In genomic region chr4:3045500-3045850, GRCh38 we compare ENCODE assay signal across 10 cellular contexts. TPM values are rescaled to one million over a fixed set of nuclear protein-coding genes. Genes with fewer than 3 reads are reported as not detected.
DNase-seq lines count a peak whose midpoint lies in the region; ATAC-seq and TF ChIP-seq lines count a peak whose summit lies in the region.
"Had no signal": no experiment of that assay in that cellular context is flagged by ENCODE, and none has a peak within 500 bp of the region (broad histone marks: within the 10 kb centered on the region; RNA-seq: fewer than 3 reads in every experiment).

No MANE protein-coding gene starts in this region.

- DNase-seq in M059J (ENCODE audit: low read depth) (peak; percentile 65), Right ventricle myocardium superior (peak; percentile 79), COR-L47 (lab: John Stamatoyannopoulos, UW) (no peak), H9 (no peak)
- peak; percentile 78 for DNase-seq in activated CD8-positive, alpha-beta memory T cell treated with anti-CD3 and anti-CD28 coated beads, Interleukin-2, amount 50 U/mL, for 48 hours
- peak; percentile 51 to 67 for DNase-seq in stimulated activated CD8-positive, alpha-beta memory T cell treated with anti-CD3 and anti-CD28 coated beads, Interleukin-15, amount 100 ng/mL, for 48 hours (ENCODE audit: low read depth in 2 of 2)

- H3K9ac ChIP-seq in H9 (ENCODE audit: extremely low read depth, insufficient read length, low read length) = no peak overlapping the region

- H2BK12ac ChIP-seq in H9 (ENCODE audit: insufficient read length, low read depth, low read length) = no peak overlapping the region

- H3K27me3 Mint-ChIP-seq in H9 (ENCODE audit: low read depth) = no peaks in the 10 kb centered on the region

- no peak overlapping the region for H2BK120ac ChIP-seq in H9 (ENCODE audit: low read depth, low read length, poor library complexity, severe bottlenecking)

- no peaks in the 10 kb centered on the region for H3K9me3 Mint-ChIP-seq in H9

- no peak overlapping the region for H3K27ac Mint-ChIP-seq in H9

- H3K4me2 ChIP-seq in H9 (ENCODE audit: insufficient read depth, insufficient read length, low read length) = no peak overlapping the region

- H3K4me3 Mint-ChIP-seq in H9 = no peak overlapping the region

- H2AFZ ChIP-seq in H9 (ENCODE audit: low read length) = no peak overlapping the region

- no peaks in the 10 kb centered on the region for H3K9me3 ChIP-seq in H9 (ENCODE audit: control insufficient read depth, low read depth, low read length)

- WGBS in H9 (ENCODE audit: extremely low coverage, insufficient read length, low lambda C conversion rate) = no CpG with 5 or more reads among the region's 10 CpGs

- no peak overlapping the region for H2BK20ac ChIP-seq in H9 (ENCODE audit: low read depth, low read length, poor library complexity, severe bottlenecking)

- no peak overlapping the region for H2BK5ac ChIP-seq in H9 (ENCODE audit: insufficient read length, low read length)

- H3K4me1 Mint-ChIP-seq in H9 = peaks cover 21 to 22% of the 10 kb centered on the region in 2 experiments

- no peaks in the 10 kb centered on the region for H3K79me2 ChIP-seq in H9 (ENCODE audit: insufficient read depth, low read length)

- TF ChIP-seq CTCF in H9 (conservative IDR thresholded peaks at IDR 0.05) = no peak

- H3K23me2 ChIP-seq in H9 (ENCODE audit: insufficient read length, low read depth, low read length, poor library complexity, severe bottlenecking) = no peaks in the 10 kb centered on the region

- H3K23ac ChIP-seq in H9 (ENCODE audit: insufficient read length, low read depth, low read length) = no peak overlapping the region

- no peak for ATAC-seq in Right ventricle myocardium superior (ENCODE audit: poor library complexity)
- ATAC-seq in HG03280 (IDR thresholded peaks at IDR 0.05; ENCODE audit: unreplicated experiment) = no peak
- ATAC-seq in HG02973 (IDR thresholded peaks at IDR 0.05; ENCODE audit: unreplicated experiment) = no peak

- no peak overlapping the region for H4K91ac ChIP-seq in H9 (ENCODE audit: insufficient read length, low read depth, low read length)

- H4K8ac ChIP-seq in H9 (replicated peaks; ENCODE audit: insufficient read length, low read depth, low read length) = no peak overlapping the region

- H3K4ac ChIP-seq in H9 (ENCODE audit: low read depth, low read length) = no peak overlapping the region

- no peaks in the 10 kb centered on the region for H4K20me1 ChIP-seq in H9 (ENCODE audit: control insufficient read depth, insufficient read depth, insufficient read length)

- no peak overlapping the region for H3K27ac ChIP-seq in H9 (ENCODE audit: insufficient read length, low read depth, low read length)

- intact Hi-C loops in Right ventricle myocardium superior (cut with DNase I) = no loop called here

- H3T11ph ChIP-seq in H9 (ENCODE audit: low read length) = no peak overlapping the region

- H3K4me1 ChIP-seq in H9 (ENCODE audit: insufficient read depth, low read length) = no peaks in the 10 kb centered on the region; the same call in 1 of the 2 replicates

- no peak overlapping the region for H4K5ac ChIP-seq in H9 (ENCODE audit: insufficient read length, low read depth, low read length)

- H3K14ac ChIP-seq in H9 (ENCODE audit: insufficient read depth, low read length) = no peak overlapping the region

- no peaks in the 10 kb centered on the region for H3K79me1 ChIP-seq in H9 (ENCODE audit: insufficient read depth, low read depth, low read length, poor library complexity, severe bottlenecking)

- no peak overlapping the region for H2BK15ac ChIP-seq in H9 (ENCODE audit: low read depth, low read length)

- no peak overlapping the region for H3K56ac ChIP-seq in H9 (ENCODE audit: insufficient read length, low read depth, low read length)

- no peaks in the 10 kb centered on the region for H3K27me3 ChIP-seq in H9 (ENCODE audit: insufficient read depth, low read length)

- no peak overlapping the region for H3K18ac ChIP-seq in H9 (ENCODE audit: insufficient read length, low read depth, low read length)

- H3K36me3 Mint-ChIP-seq in H9 (ENCODE audit: insufficient read depth in 1 of 3, low read depth in 3 of 3) = no peaks in the 10 kb centered on the region; a peak in 1 of 7 replicates

- no peak overlapping the region for H2AK5ac ChIP-seq in H9 (ENCODE audit: insufficient read length, low read length)

RNA-seq across cellular contexts. Expression of gene HTT-AS, which starts 28.9 kb away (rescaled TPM):
- total RNA-seq in M059J (2014; rRNA removed; shearing (Covaris generic)) = not detected in 2 replicates
- total RNA-seq in Right ventricle myocardium superior (not detected), H9 (2021) (not detected in 2 replicates)
- total RNA-seq: mononuclear cell, NCI-H460 had no signal

RNA-seq across cellular contexts. Expression of gene HTT, which starts 29.0 kb away (rescaled TPM):
- total RNA-seq in M059J (2014; rRNA removed; shearing (Covaris generic)) = 14.2 and 46.2 TPM in 2 replicates
- total RNA-seq in Right ventricle myocardium superior (23.9 TPM), H9 (2021) (60.9 and 64.4 TPM in 2 replicates)

Comparison
In these comparisons a context has a peak if more than half of its experiments do, and no peak if none do; other contexts are left out.
1. DNase-seq: peak in M059J (single experiment), activated CD8-positive, alpha-beta memory T cell treated with anti-CD3 and anti-CD28 coated beads, Interleukin-2, amount 50 U/mL, for 48 hours (single experiment), Right ventricle myocardium superior (single experiment) and stimulated activated CD8-positive, alpha-beta memory T cell treated with anti-CD3 and anti-CD28 coated beads, Interleukin-15, amount 100 ng/mL, for 48 hours (2 of 2); none in COR-L47 (single experiment) and H9 (single experiment).